ENCODE assay signal across 1 cellular context in the genomic region with DNA sequence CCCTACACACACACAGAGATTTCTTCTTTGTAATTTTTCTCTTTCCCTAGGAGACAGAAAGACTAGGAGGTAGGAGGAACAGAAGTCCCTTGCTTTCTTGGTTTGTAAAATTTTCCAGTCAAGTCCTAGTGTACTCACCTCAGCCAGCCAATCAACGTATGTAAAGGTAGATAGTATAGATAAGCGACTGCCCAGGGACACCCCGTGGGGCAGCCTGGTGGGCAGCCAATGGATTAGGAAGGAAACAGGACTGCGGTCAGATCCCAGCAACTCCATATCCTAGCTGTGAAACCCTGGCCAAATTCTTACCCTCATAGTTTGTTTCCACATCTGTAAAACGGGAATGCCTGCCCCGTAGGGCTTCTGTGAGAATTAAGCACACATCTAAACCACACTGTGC.
TF ChIP-seq lines count a peak whose summit lies in the region.

No MANE protein-coding gene starts in this region.

TF ChIP-seq in WTC11, 78 proteins besides CTCF, POLR2A, EP300 and RAD21 (continued from another document):
- TF ChIP-seq AFF4 (CRISPR knock-in tag; IDR thresholded peaks at IDR 0.05; ENCODE audit: borderline replicate concordance) (no peak), RELA (CRISPR knock-in tag; IDR thresholded peaks at IDR 0.05; ENCODE audit: borderline replicate concordance) (no peak), GABPB1 (CRISPR knock-in tag; IDR thresholded peaks at IDR 0.05) (no peak), ZSCAN18 (CRISPR knock-in tag; IDR thresholded peaks at IDR 0.05) (no peak), ARID4B (CRISPR knock-in tag; IDR thresholded peaks at IDR 0.05; ENCODE audit: borderline replicate concordance) (no peak), ZNF671 (CRISPR knock-in tag; IDR thresholded peaks at IDR 0.05) (no peak), FOXK1 (CRISPR knock-in tag; IDR thresholded peaks at IDR 0.05) (no peak), PRDM15 (CRISPR knock-in tag; IDR thresholded peaks at IDR 0.05) (no peak)
- TF ChIP-seq, protein P1, sequence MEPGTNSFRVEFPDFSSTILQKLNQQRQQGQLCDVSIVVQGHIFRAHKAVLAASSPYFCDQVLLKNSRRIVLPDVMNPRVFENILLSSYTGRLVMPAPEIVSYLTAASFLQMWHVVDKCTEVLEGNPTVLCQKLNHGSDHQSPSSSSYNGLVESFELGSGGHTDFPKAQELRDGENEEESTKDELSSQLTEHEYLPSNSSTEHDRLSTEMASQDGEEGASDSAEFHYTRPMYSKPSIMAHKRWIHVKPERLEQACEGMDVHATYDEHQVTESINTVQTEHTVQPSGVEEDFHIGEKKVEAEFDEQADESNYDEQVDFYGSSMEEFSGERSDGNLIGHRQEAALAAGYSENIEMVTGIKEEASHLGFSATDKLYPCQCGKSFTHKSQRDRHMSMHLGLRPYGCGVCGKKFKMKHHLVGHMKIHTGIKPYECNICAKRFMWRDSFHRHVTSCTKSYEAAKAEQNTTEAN (CRISPR knock-in tag; IDR thresholded peaks at IDR 0.05): no peak
- TF ChIP-seq, protein P2, sequence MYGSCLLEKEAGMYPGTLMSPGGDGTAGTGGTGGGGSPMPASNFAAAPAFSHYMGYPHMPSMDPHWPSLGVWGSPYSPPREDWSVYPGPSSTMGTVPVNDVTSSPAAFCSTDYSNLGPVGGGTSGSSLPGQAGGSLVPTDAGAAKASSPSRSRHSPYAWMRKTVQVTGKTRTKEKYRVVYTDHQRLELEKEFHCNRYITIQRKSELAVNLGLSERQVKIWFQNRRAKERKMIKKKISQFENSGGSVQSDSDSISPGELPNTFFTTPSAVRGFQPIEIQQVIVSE (CRISPR knock-in tag; IDR thresholded peaks at IDR 0.05; ENCODE audit: borderline replicate concordance): no peak
